In the genomic region with DNA sequence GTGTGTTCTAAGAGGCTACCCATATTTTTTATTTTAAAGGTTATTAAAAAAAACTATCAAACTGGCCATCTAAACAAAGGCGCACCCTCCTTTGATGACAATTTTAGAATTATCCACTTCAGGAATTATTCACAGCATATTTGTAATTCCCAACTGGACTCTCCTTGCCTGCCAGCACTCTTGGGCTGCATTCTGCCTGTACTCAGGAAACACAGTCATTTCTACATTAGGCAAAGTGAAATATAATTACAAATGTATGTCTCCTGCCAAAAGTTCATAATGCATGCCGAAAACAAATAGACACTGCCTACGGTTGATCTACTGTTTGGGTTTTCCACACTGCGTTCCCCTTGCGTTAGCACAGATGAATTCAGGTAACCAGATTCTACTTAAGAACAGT, we compare ENCODE assay signal across 14 cellular contexts. TPM values are rescaled to one million over a fixed set of nuclear protein-coding genes. Genes with fewer than 3 reads are reported as not detected.
A peak's percentile ranks its signal among the peaks of the same experiment; 100 is the strongest.
DNase-seq lines count a peak whose midpoint lies in the region; ATAC-seq and TF ChIP-seq lines count a peak whose summit lies in the region.
"Had no signal": no experiment of that assay in that cellular context is flagged by ENCODE, and none has a peak within 500 bp of the region (broad histone marks: within the 10 kb centered on the region; RNA-seq: fewer than 3 reads in every experiment).

No MANE protein-coding gene starts in this region.

- POLR2A ChIA-PET in IMR-90 (lab: Charles Lee; ENCODE audit: unreplicated experiment): no interaction called here

- no peak overlapping the region for H3K56ac ChIP-seq in IMR-90 (ENCODE audit: extremely low read depth, insufficient read depth, low read length)

- dilution Hi-C loops in IMR-90 (cut with HindIII; ENCODE audit: low sequenced_read_pairs, unreplicated experiment): no loop called here

- H3K9me1 ChIP-seq in IMR-90 (ENCODE audit: insufficient read depth, low read length): peaks cover 6% of the 10 kb centered on the region; the same call in 1 of the 2 replicates

- TF ChIP-seq CTCF in IMR-90 (conservative IDR thresholded peaks at IDR 0.05; ENCODE audit: low read depth, low read length): no peak
- no peak for TF ChIP-seq CTCF in dorsolateral prefrontal cortex (IDR thresholded peaks at IDR 0.05 in 54 of 56, conservative IDR thresholded peaks at IDR 0.05 in 2 of 56; ENCODE audit: low read depth in 1 of 56, partially characterized antibody in 56 of 56)

- peak overlapping the region; percentile 63 for H3K23ac ChIP-seq in IMR-90 (ENCODE audit: low read depth, low read length)
- H3K23ac ChIP-seq in mesenchymal stem cell (ENCODE audit: low read length in 2 of 2): no peak overlapping the region

- H2BK5ac ChIP-seq in IMR-90 (ENCODE audit: low read depth, low read length, poor library complexity, severe bottlenecking) (peak overlapping the region; percentile 61), mesenchymal stem cell (ENCODE audit: low read depth, low read length, poor library complexity, severe bottlenecking) (no peak overlapping the region)

- intact Hi-C loops in IMR-90 (cut with micrococcal nuclease) (loop anchor here (2.0 to 5.0 kb wide), 3 partner anchors 41 to 249 kb away; no protein-coding TSS in a partner anchor), dorsolateral prefrontal cortex (cut with DNase I) (no loop called here)

- H3K4ac ChIP-seq in IMR-90 (ENCODE audit: low read depth, low read length) (peak overlapping the region; percentile 61), mesenchymal stem cell (ENCODE audit: low read depth in 1 of 2, low read length in 2 of 2) (no peak overlapping the region)

- H2AK9ac ChIP-seq in IMR-90 (replicated peaks; ENCODE audit: low read depth, low read length, poor library complexity): no peak overlapping the region

- H4K20me1 ChIP-seq in IMR-90 (ENCODE audit: insufficient read depth, low read length): no peaks in the 10 kb centered on the region

- H2AK5ac ChIP-seq in IMR-90 (ENCODE audit: low read depth, low read length) (peak overlapping the region; percentile 21; the same call in 1 of the 2 replicates), mesenchymal stem cell (ENCODE audit: low read length, severe bottlenecking) (no peak overlapping the region)

- CTCF ChIA-PET in IMR-90 (lab: Yijun Ruan, JAX): interaction anchor here (0.6 to 1.1 kb wide), 3 partner anchors 79 to 267 kb away, joined by 3 to 4 read pairs (median 3); no protein-coding TSS in a partner anchor

- peak overlapping the region; percentile 21; the same call in 1 of the 2 replicates for H4K5ac ChIP-seq in IMR-90 (ENCODE audit: low read depth, low read length)

- WGBS in IMR-90 (ENCODE audit: extremely low coverage in 2 of 2, insufficient read length in 1 of 2), 2 experiments: 20% methylated on average over 4 of the region's 5 CpGs; no CpG with 5 or more reads in 1 of the 2 experiments
- 86% methylated on average over 5 of the region's 5 CpGs for WGBS in mesenchymal stem cell

- H3K27ac ChIP-seq in ACC112 (ENCODE audit: low read depth, low read length): peak overlapping the region; percentile 23
- peak overlapping the region; percentile 67 for H3K27ac ChIP-seq in IMR-90 (ENCODE audit: insufficient read depth, low read length)
- H3K27ac ChIP-seq in dorsolateral prefrontal cortex: no peak overlapping the region
- H3K27ac ChIP-seq in mesenchymal stem cell (ENCODE audit: low read length, poor library complexity, severe bottlenecking): no peak overlapping the region
- H3K27ac ChIP-seq: cardiac muscle cell had no signal

- H3K9me3 ChIP-seq in IMR-90 (ENCODE audit: control insufficient read depth, insufficient read depth, low read length) (no peaks in the 10 kb centered on the region), mesenchymal stem cell (ENCODE audit: control insufficient read depth, low read length) (no peaks in the 10 kb centered on the region)

- peaks cover 16 to 24% of the 10 kb centered on the region in 2 experiments for H3K79me1 ChIP-seq in IMR-90 (ENCODE audit: low read depth in 1 of 2, low read length in 2 of 2)
- H3K79me1 ChIP-seq in mesenchymal stem cell (replicated peaks; ENCODE audit: low read length, poor library complexity, severe bottlenecking): no peaks in the 10 kb centered on the region

- H2BK15ac ChIP-seq in IMR-90 (ENCODE audit: low read depth, low read length) (peak overlapping the region; percentile 9; the same call in 1 of the 3 replicates), mesenchymal stem cell (ENCODE audit: low read depth, poor library complexity, severe bottlenecking) (no peak overlapping the region)

- in situ Hi-C loops in IMR-90 (cut with MboI; ENCODE audit: low sequenced_read_pairs): no loop called here

- H4K8ac ChIP-seq in IMR-90 (ENCODE audit: low read depth in 2 of 2, low read length in 2 of 2) (peak overlapping the region; percentile 12 to 58; a peak in 2 of 4 replicates), mesenchymal stem cell (ENCODE audit: low read length) (no peak overlapping the region)

- no peak for TF ChIP-seq RAD21 in IMR-90 (IDR thresholded peaks at IDR 0.05; ENCODE audit: low read length)

- H2BK12ac ChIP-seq in mesenchymal stem cell (ENCODE audit: low read length in 2 of 2): no peak overlapping the region

- peak; percentile 19; the same call in 1 of the 2 replicates for ATAC-seq in IMR-90 (ENCODE audit: low read depth)
- no peak for ATAC-seq in GM21515 (IDR thresholded peaks at IDR 0.05; ENCODE audit: unreplicated experiment)

- no peaks in the 10 kb centered on the region for H3K27me3 ChIP-seq in ACC112 (ENCODE audit: insufficient read depth, low read length)
- no peaks in the 10 kb centered on the region for H3K27me3 ChIP-seq in IMR-90 (ENCODE audit: control insufficient read depth, insufficient read depth, low read length)
- peaks cover 0 to 9% (median 0%) of the 10 kb centered on the region in 45 donors for H3K27me3 ChIP-seq in dorsolateral prefrontal cortex
- H3K27me3 ChIP-seq in mesenchymal stem cell (ENCODE audit: control insufficient read depth in 1 of 2, insufficient read depth in 1 of 2, low read length in 2 of 2): no peaks in the 10 kb centered on the region
- H3K27me3 ChIP-seq: cardiac muscle cell had no signal

- DNase-seq in IMR-90 (peak; percentile 50), dorsolateral prefrontal cortex (no peak), mesenchymal stem cell (no peak), DMS53 (lab: John Stamatoyannopoulos, UW) (no peak), LoVo (ENCODE audit: low spot score) (no peak), NCI-H2196 treated with DMSO at 0.1 percent for 48 hours (lab: John Stamatoyannopoulos, UW; ENCODE audit: unreplicated experiment) (no peak)
- DNase-seq: activated naive CD4-positive, alpha-beta T cell; nucleus accumbens; trophoblast cell had no signal

- peak overlapping the region; percentile 71 for H3K9ac ChIP-seq in IMR-90 (ENCODE audit: low read depth, low read length)
- H3K9ac ChIP-seq in mesenchymal stem cell (ENCODE audit: low read length): peak overlapping the region; percentile 89

- H3K4me1 ChIP-seq in ACC112 (ENCODE audit: control insufficient read depth, insufficient read depth, low read length, unreplicated experiment): peaks cover 34% of the 10 kb centered on the region
- peaks cover 6% of the 10 kb centered on the region for H3K4me1 ChIP-seq in IMR-90 (ENCODE audit: control insufficient read depth, insufficient read depth, low read length)
- peaks cover 1% of the 10 kb centered on the region for H3K4me1 ChIP-seq in mesenchymal stem cell (ENCODE audit: control insufficient read depth, insufficient read depth, low read depth, low read length)

- H3K4me3 ChIP-seq in ACC112 (ENCODE audit: low read depth, low read length) (peak overlapping the region; percentile 84), IMR-90 (ENCODE audit: insufficient read depth, low read depth, low read length) (peak overlapping the region; percentile 53), dorsolateral prefrontal cortex (peak overlapping the region in 35 of 59 donors; percentile 1 to 74 (median 56)), mesenchymal stem cell (ENCODE audit: insufficient read depth in 1 of 2, low read depth in 1 of 2, low read length in 2 of 2) (peak overlapping the region in 1 of 2 experiments; percentile 92)
- H3K4me3 ChIP-seq: cardiac muscle cell had no signal

- H2BK20ac ChIP-seq in IMR-90 (ENCODE audit: low read depth, low read length): peak overlapping the region; percentile 47; the same call in 1 of the 2 replicates

- no peak for TF ChIP-seq POLR2A in IMR-90 (IDR thresholded peaks at IDR 0.05; ENCODE audit: low read depth, low read length)

- H3K14ac ChIP-seq in IMR-90 (replicated peaks; ENCODE audit: low read depth, low read length) (peak overlapping the region; percentile 70), mesenchymal stem cell (ENCODE audit: low read length in 2 of 2) (no peak overlapping the region)

- peaks cover 40% of the 10 kb centered on the region for H3K79me2 ChIP-seq in ACC112 (ENCODE audit: control insufficient read depth, insufficient read depth, low read length, unreplicated experiment)

- H4K91ac ChIP-seq in IMR-90 (ENCODE audit: insufficient read depth, low read depth, low read length) (peak overlapping the region; percentile 34), mesenchymal stem cell (ENCODE audit: low read length) (no peak overlapping the region)

- H3K36me3 ChIP-seq in ACC112 (ENCODE audit: insufficient read depth, low read length): no peaks in the 10 kb centered on the region
- peaks cover 3% of the 10 kb centered on the region; the same call in 1 of the 2 replicates for H3K36me3 ChIP-seq in IMR-90 (ENCODE audit: control insufficient read depth, insufficient read depth, low read length)
- H3K36me3 ChIP-seq in mesenchymal stem cell (ENCODE audit: control insufficient read depth in 1 of 2, insufficient read depth in 2 of 2, low read depth in 1 of 2, low read length in 2 of 2): peaks cover 0 to 4% of the 10 kb centered on the region in 2 experiments
- H3K36me3 ChIP-seq: cardiac muscle cell had no signal

- H2AFZ ChIP-seq in ACC112 (ENCODE audit: low read length, unreplicated experiment) (peak overlapping the region; percentile 94), IMR-90 (replicated peaks; ENCODE audit: low read length, poor library complexity) (no peak overlapping the region), mesenchymal stem cell (ENCODE audit: low read depth, low read length) (no peak overlapping the region)

- BruUV-seq in IMR-90 (replicated peaks; lab: Mats Ljungman, UMichigan): no TSS peak

- peak overlapping the region; percentile 70 for H2BK120ac ChIP-seq in IMR-90 (ENCODE audit: low read depth, low read length)
- H2BK120ac ChIP-seq in mesenchymal stem cell (ENCODE audit: low read depth, low read length): no peak overlapping the region

- H3K4me2 ChIP-seq in IMR-90 (ENCODE audit: low read depth, low read length) (peak overlapping the region; percentile 60), mesenchymal stem cell (ENCODE audit: low read length, poor library complexity, severe bottlenecking) (no peak overlapping the region)

- peak overlapping the region; percentile 17; the same call in 1 of the 2 replicates for H3K18ac ChIP-seq in IMR-90 (ENCODE audit: low read depth, low read length)
- H3K18ac ChIP-seq in mesenchymal stem cell (ENCODE audit: low read depth in 1 of 2, low read length in 2 of 2): no peak overlapping the region

RNA-seq across cellular contexts. Expression of a gene that starts 2.0 kb away (rescaled TPM):
- 38.3 and 50.9 TPM in 2 replicates for total RNA-seq in IMR-90 (2012; rRNA removed)
- polyA plus RNA-seq in IMR-90 (2012; rRNA removed): 14.4 and 16.8 TPM in 2 replicates
- 5.0 and 9.8 TPM in 2 replicates for polyA plus RNA-seq in IMR-90 (2012; cell fraction: cytosol; rRNA removed)
- 3.2 and 38.7 TPM in 2 replicates for polyA plus RNA-seq in IMR-90 (2012; cell fraction: nucleus; rRNA removed; ENCODE audit: low replicate concordance)
- 10 to 100 TPM in 70 of 120 experiments, 1 to 10 TPM in 50; 3.8 to 41.1 (median 10.9) TPM for total RNA-seq in dorsolateral prefrontal cortex
- polyA plus RNA-seq in mesenchymal stem cell (2013, experiment 1 of 2): 103 TPM
- 107 TPM for polyA plus RNA-seq in mesenchymal stem cell (2013, experiment 2 of 2)
- total RNA-seq: B cell, Daoy had no signal

Comparison
In these comparisons a context has a peak if more than half of its experiments do, and no peak if none do; other contexts are left out.
1. H3K27ac ChIP-seq: peak in ACC112 (single experiment) and IMR-90 (single experiment); none in dorsolateral prefrontal cortex (0 of 59) and mesenchymal stem cell (single experiment).